In the genomic region with DNA sequence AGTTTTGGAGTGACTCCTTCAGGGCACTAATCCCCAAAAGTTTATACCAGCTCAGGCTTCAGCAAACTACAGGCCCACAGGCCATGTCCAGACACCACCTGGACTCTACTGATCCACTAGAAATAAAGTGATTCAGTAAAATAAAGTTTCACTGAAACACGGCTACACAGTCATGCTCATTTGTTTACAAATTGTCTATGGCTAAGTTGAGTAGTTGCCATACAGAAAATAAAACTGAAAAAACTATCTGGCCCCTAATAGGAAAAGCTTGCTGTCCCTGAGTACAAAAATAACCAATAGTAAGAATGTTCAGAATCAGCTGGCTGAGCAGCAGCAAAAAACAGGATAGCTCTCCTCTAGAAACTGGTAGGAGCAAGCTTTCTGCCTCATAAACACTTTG, we compare ENCODE assay signal across 16 cellular contexts.
DNase-seq lines count a peak whose midpoint lies in the region; ATAC-seq and TF ChIP-seq lines count a peak whose summit lies in the region.
"Had no signal": no experiment of that assay in that cellular context is flagged by ENCODE, and none has a peak within 500 bp of the region (broad histone marks: within the 10 kb centered on the region; RNA-seq: fewer than 3 reads in every experiment).

No MANE protein-coding gene starts in this region.

- H3K56ac ChIP-seq in IMR-90 (ENCODE audit: extremely low read depth, insufficient read depth, low read length) = no peak overlapping the region

- no peak overlapping the region for H2AFZ ChIP-seq in IMR-90 (replicated peaks; ENCODE audit: low read length, poor library complexity)
- no peak overlapping the region for H2AFZ ChIP-seq in mesenchymal stem cell (ENCODE audit: low read depth, low read length)
- H2AFZ ChIP-seq in OCI-LY7 (ENCODE audit: low read length) = no peak overlapping the region

- H3K9me3 Mint-ChIP-seq in natural killer cell treated with Interleukin-12 subunit alpha and Interleukin-12 subunit beta and Interleukin-15 and Interleukin-18, amount 100 ng/mL, for 72 hours = no peaks in the 10 kb centered on the region
- H3K9me3 Mint-ChIP-seq: central memory CD8-positive, alpha-beta T cell had no signal

- H3K4me2 ChIP-seq in IMR-90 (ENCODE audit: low read depth, low read length) (peak overlapping the region; percentile 19), mesenchymal stem cell (ENCODE audit: low read length, poor library complexity, severe bottlenecking) (no peak overlapping the region), OCI-LY7 (ENCODE audit: low read length) (no peak overlapping the region)

- no peaks in the 10 kb centered on the region for H3K36me3 ChIP-seq in IMR-90 (ENCODE audit: control insufficient read depth, insufficient read depth, low read length)
- no peaks in the 10 kb centered on the region for H3K36me3 ChIP-seq in mesenchymal stem cell (ENCODE audit: control insufficient read depth in 1 of 2, insufficient read depth in 2 of 2, low read depth in 1 of 2, low read length in 2 of 2)
- H3K36me3 ChIP-seq in OCI-LY7 (ENCODE audit: insufficient read depth, low read length) = peaks cover 9% of the 10 kb centered on the region; the same call in 1 of the 2 replicates
- H3K36me3 ChIP-seq: pancreas had no signal

- no peak for TF ChIP-seq CTCF in GM20000 (IDR thresholded peaks at IDR 0.05; ENCODE audit: extremely low read depth, missing control alignments)
- no peak for TF ChIP-seq CTCF in IMR-90 (conservative IDR thresholded peaks at IDR 0.05; ENCODE audit: low read depth, low read length)
- no peak for TF ChIP-seq CTCF in OCI-LY7 (conservative IDR thresholded peaks at IDR 0.05; ENCODE audit: low read length)

- BruUV-seq in IMR-90 (replicated peaks; lab: Mats Ljungman, UMichigan) = no TSS peak
- BruUV-seq in OCI-LY7 (replicated peaks; lab: Mats Ljungman, UMichigan) = no TSS peak

- H2BK5ac ChIP-seq in IMR-90 (ENCODE audit: low read depth, low read length, poor library complexity, severe bottlenecking) (peak overlapping the region; percentile 40), mesenchymal stem cell (ENCODE audit: low read depth, low read length, poor library complexity, severe bottlenecking) (no peak overlapping the region)

- peaks cover 13% of the 10 kb centered on the region for H3K9me1 ChIP-seq in IMR-90 (ENCODE audit: insufficient read depth, low read length)

- H3K4me1 Mint-ChIP-seq in natural killer cell treated with Interleukin-12 subunit alpha and Interleukin-12 subunit beta and Interleukin-15 and Interleukin-18, amount 100 ng/mL, for 72 hours (ENCODE audit: low read depth in 2 of 2) = peaks cover under 1 to 20% of the 10 kb centered on the region in 2 donors

- H3K9ac ChIP-seq in IMR-90 (ENCODE audit: low read depth, low read length) = 0 out of 2 replicates have a peak overlapping the region, but pooled peaks have one; percentile 19
- no peak overlapping the region for H3K9ac ChIP-seq in mesenchymal stem cell (ENCODE audit: low read length)

- dilution Hi-C loops in IMR-90 (cut with HindIII; ENCODE audit: low sequenced_read_pairs, unreplicated experiment) = no loop called here

- POLR2A ChIA-PET in IMR-90 (lab: Charles Lee; ENCODE audit: unreplicated experiment) = interaction anchor here (0.6 kb wide), 1 partner anchor 198 kb away, joined by 3 read pairs; no protein-coding TSS in a partner anchor
- POLR2A ChIA-PET in OCI-LY7 (lab: Charles Lee) = interaction anchor here (0.6 to 1.0 kb wide), 4 partner anchors 32 to 531 kb away, joined by 3 to 4 read pairs (median 4); no protein-coding TSS in a partner anchor

- H3K27me3 Mint-ChIP-seq in natural killer cell treated with Interleukin-12 subunit alpha and Interleukin-12 subunit beta and Interleukin-15 and Interleukin-18, amount 100 ng/mL, for 72 hours = no peaks in the 10 kb centered on the region
- H3K27me3 Mint-ChIP-seq: activated CD8-positive, alpha-beta memory T cell treated with anti-CD3 and anti-CD28 coated beads, Interleukin-2, amount 10 ng/mL, durations not matched to agents 7 days and 5 days; central memory CD8-positive, alpha-beta T cell had no signal

- no peaks in the 10 kb centered on the region for H3K9me2 ChIP-seq in OCI-LY7 (ENCODE audit: insufficient read depth, low read length)

- no peak overlapping the region for H2AK9ac ChIP-seq in IMR-90 (replicated peaks; ENCODE audit: low read depth, low read length, poor library complexity)

- H2BK120ac ChIP-seq in IMR-90 (ENCODE audit: low read depth, low read length) = no peak overlapping the region
- no peak overlapping the region for H2BK120ac ChIP-seq in mesenchymal stem cell (ENCODE audit: low read depth, low read length)

- peaks cover 29 to 80% of the 10 kb centered on the region in 2 experiments for H3K79me1 ChIP-seq in IMR-90 (ENCODE audit: low read depth in 1 of 2, low read length in 2 of 2)
- peaks cover 33% of the 10 kb centered on the region for H3K79me1 ChIP-seq in mesenchymal stem cell (replicated peaks; ENCODE audit: low read length, poor library complexity, severe bottlenecking)

- H3K14ac ChIP-seq in IMR-90 (replicated peaks; ENCODE audit: low read depth, low read length) (peak overlapping the region; percentile 61; the same call in 1 of the 2 replicates), mesenchymal stem cell (ENCODE audit: low read length in 2 of 2) (no peak overlapping the region)

- no peak overlapping the region for H4K5ac ChIP-seq in IMR-90 (ENCODE audit: low read depth, low read length)

- H4K91ac ChIP-seq in IMR-90 (ENCODE audit: insufficient read depth, low read depth, low read length) (no peak overlapping the region), mesenchymal stem cell (ENCODE audit: low read length) (no peak overlapping the region)

- no peak for TF ChIP-seq RAD21 in IMR-90 (IDR thresholded peaks at IDR 0.05; ENCODE audit: low read length)

- peak; percentile 35 for DNase-seq in ELR (ENCODE audit: low read depth)
- DNase-seq in GM20000 (ENCODE audit: low spot score) = peak; percentile 29
- DNase-seq in IMR-90 = peak; percentile 84
- peak; percentile 82 for DNase-seq in mesenchymal stem cell
- no peak for DNase-seq in germinal center (ENCODE audit: low spot score)
- no peak for DNase-seq in NCI-H524 (lab: John Stamatoyannopoulos, UW)
- no peak for DNase-seq in OCI-LY7 (ENCODE audit: low spot score)
- no peak for DNase-seq in natural killer cell treated with Interleukin-12 subunit alpha and Interleukin-12 subunit beta and Interleukin-15 and Interleukin-18, amount 100 ng/mL, for 72 hours (ENCODE audit: low spot score)
- DNase-seq: activated CD8-positive, alpha-beta memory T cell treated with anti-CD3 and anti-CD28 coated beads, Interleukin-2, amount 10 ng/mL, durations not matched to agents 7 days and 5 days; activated naive CD4-positive, alpha-beta T cell treated with Interleukin-2 at 50 U/mL for 16 hours; H7; mucosa of descending colon; pancreas; SIG-M5; testis had no signal

- no peak overlapping the region for H2BK20ac ChIP-seq in IMR-90 (ENCODE audit: low read depth, low read length)

- H3K36me3 Mint-ChIP-seq in natural killer cell treated with Interleukin-12 subunit alpha and Interleukin-12 subunit beta and Interleukin-15 and Interleukin-18, amount 100 ng/mL, for 72 hours = no peaks in the 10 kb centered on the region

- no peak overlapping the region for H3K4me3 Mint-ChIP-seq in natural killer cell treated with Interleukin-12 subunit alpha and Interleukin-12 subunit beta and Interleukin-15 and Interleukin-18, amount 100 ng/mL, for 72 hours
- H3K4me3 Mint-ChIP-seq: activated CD8-positive, alpha-beta memory T cell treated with anti-CD3 and anti-CD28 coated beads, Interleukin-2, amount 10 ng/mL, durations not matched to agents 7 days and 5 days; central memory CD8-positive, alpha-beta T cell had no signal

- H3K9me3 ChIP-seq in IMR-90 (ENCODE audit: control insufficient read depth, insufficient read depth, low read length) = no peaks in the 10 kb centered on the region
- no peaks in the 10 kb centered on the region for H3K9me3 ChIP-seq in mesenchymal stem cell (ENCODE audit: control insufficient read depth, low read length)
- H3K9me3 ChIP-seq in OCI-LY7 (ENCODE audit: low read length) = 0 out of 2 replicates have a peak, but pooled peaks cover 6% of the 10 kb centered on the region
- H3K9me3 ChIP-seq: mucosa of descending colon, pancreas, testis had no signal

- in situ Hi-C loops in IMR-90 (cut with MboI; ENCODE audit: low sequenced_read_pairs) = no loop called here

- peaks cover 25% of the 10 kb centered on the region for H3K4me1 ChIP-seq in IMR-90 (ENCODE audit: control insufficient read depth, insufficient read depth, low read length)
- peaks cover 10% of the 10 kb centered on the region for H3K4me1 ChIP-seq in mesenchymal stem cell (ENCODE audit: control insufficient read depth, insufficient read depth, low read depth, low read length)
- no peaks in the 10 kb centered on the region for H3K4me1 ChIP-seq in OCI-LY7 (ENCODE audit: insufficient read depth, low read length, poor library complexity, severe bottlenecking)

- H3K27ac ChIP-seq in IMR-90 (ENCODE audit: insufficient read depth, low read length) = no peak overlapping the region; the same call in 1 of the 2 replicates
- H3K27ac ChIP-seq in mesenchymal stem cell (ENCODE audit: low read length, poor library complexity, severe bottlenecking) = no peak overlapping the region
- H3K27ac ChIP-seq in OCI-LY7 (ENCODE audit: low read depth, low read length, poor library complexity, severe bottlenecking) = no peak overlapping the region
- H3K27ac ChIP-seq: pancreas, testis had no signal

- H4K20me1 ChIP-seq in IMR-90 (ENCODE audit: insufficient read depth, low read length) (peaks cover 50% of the 10 kb centered on the region), OCI-LY7 (ENCODE audit: insufficient read depth, low read length) (no peaks in the 10 kb centered on the region)

- H2BK15ac ChIP-seq in IMR-90 (ENCODE audit: low read depth, low read length) (no peak overlapping the region), mesenchymal stem cell (ENCODE audit: low read depth, poor library complexity, severe bottlenecking) (no peak overlapping the region)

- H3K79me2 ChIP-seq in OCI-LY7 (ENCODE audit: insufficient read depth, low read depth, low read length) = no peaks in the 10 kb centered on the region

- no CpG with 5 or more reads among the region's 1 CpG for WGBS in IMR-90 (ENCODE audit: extremely low coverage in 2 of 2, insufficient read length in 1 of 2), 2 experiments
- WGBS in mesenchymal stem cell = no CpG with 5 or more reads among the region's 1 CpG

- H2AK5ac ChIP-seq in IMR-90 (ENCODE audit: low read depth, low read length) (no peak overlapping the region), mesenchymal stem cell (ENCODE audit: low read length, severe bottlenecking) (no peak overlapping the region)

- peak; percentile 61 for ATAC-seq in IMR-90 (ENCODE audit: low read depth)
- ATAC-seq in natural killer cell treated with Interleukin-12 subunit alpha and Interleukin-12 subunit beta and Interleukin-15 and Interleukin-18, amount 100 ng/mL, for 72 hours = no peak
- ATAC-seq: activated CD8-positive, alpha-beta memory T cell treated with anti-CD3 and anti-CD28 coated beads, Interleukin-2, amount 10 ng/mL, durations not matched to agents 7 days and 5 days; mucosa of descending colon; pancreas had no signal

- CTCF ChIA-PET in IMR-90 (lab: Yijun Ruan, JAX) (interaction anchor here (1.0 to 1.5 kb wide), 3 partner anchors 12 to 25 kb away, joined by 5 read pairs; no protein-coding TSS in a partner anchor), OCI-LY7 (lab: Charles Lee; ENCODE audit: unreplicated experiment) (no interaction called here)

- H2BK12ac ChIP-seq in mesenchymal stem cell (ENCODE audit: low read length in 2 of 2) = no peak overlapping the region

- H3K23ac ChIP-seq in IMR-90 (ENCODE audit: low read depth, low read length) (no peak overlapping the region), mesenchymal stem cell (ENCODE audit: low read length in 2 of 2) (no peak overlapping the region)

- H3K18ac ChIP-seq in IMR-90 (ENCODE audit: low read depth, low read length) = no peak overlapping the region
- H3K18ac ChIP-seq in mesenchymal stem cell (ENCODE audit: low read depth in 1 of 2, low read length in 2 of 2) = no peak overlapping the region

- no peak overlapping the region for H3K4ac ChIP-seq in IMR-90 (ENCODE audit: low read depth, low read length)
- no peak overlapping the region for H3K4ac ChIP-seq in mesenchymal stem cell (ENCODE audit: low read depth in 1 of 2, low read length in 2 of 2)

- H3K27ac Mint-ChIP-seq in natural killer cell treated with Interleukin-12 subunit alpha and Interleukin-12 subunit beta and Interleukin-15 and Interleukin-18, amount 100 ng/mL, for 72 hours = peak overlapping the region in 1 of 2 donors; percentile 27
- H3K27ac Mint-ChIP-seq: activated CD8-positive, alpha-beta memory T cell treated with anti-CD3 and anti-CD28 coated beads, Interleukin-2, amount 10 ng/mL, durations not matched to agents 7 days and 5 days had no signal

- TF ChIP-seq POLR2A in IMR-90 (IDR thresholded peaks at IDR 0.05; ENCODE audit: low read depth, low read length) = no peak

- H4K8ac ChIP-seq in IMR-90 (ENCODE audit: low read depth in 2 of 2, low read length in 2 of 2) (no peak overlapping the region), mesenchymal stem cell (ENCODE audit: low read length) (no peak overlapping the region)

- intact Hi-C loops in IMR-90 (cut with micrococcal nuclease) (no loop called here), OCI-LY7 (cut with micrococcal nuclease; ENCODE audit: unreplicated experiment) (no loop called here)

- H3K27me3 ChIP-seq in IMR-90 (ENCODE audit: control insufficient read depth, insufficient read depth, low read length) (no peaks in the 10 kb centered on the region), mesenchymal stem cell (ENCODE audit: control insufficient read depth in 1 of 2, insufficient read depth in 1 of 2, low read length in 2 of 2) (no peaks in the 10 kb centered on the region)
- H3K27me3 ChIP-seq: pancreas, testis had no signal

- H3K4me3 ChIP-seq in IMR-90 (ENCODE audit: insufficient read depth, low read depth, low read length) (no peak overlapping the region), mesenchymal stem cell (ENCODE audit: insufficient read depth in 1 of 2, low read depth in 1 of 2, low read length in 2 of 2) (no peak overlapping the region), OCI-LY7 (ENCODE audit: low read depth, low read length, poor library complexity, severe bottlenecking) (no peak overlapping the region)
- H3K4me3 ChIP-seq: mucosa of descending colon, pancreas, testis had no signal

Comparison
In these comparisons a context has a peak if more than half of its experiments do, and no peak if none do; other contexts are left out.
1. DNase-seq: peak in ELR (single experiment), GM20000 (single experiment), IMR-90 (single experiment) and mesenchymal stem cell (single experiment); none in germinal center (single experiment), NCI-H524 (0 of 2), OCI-LY7 (single experiment) and natural killer cell treated with Interleukin-12 subunit alpha and Interleukin-12 subunit beta and Interleukin-15 and Interleukin-18, amount 100 ng/mL, for 72 hours (single experiment).